In genomic region chr6:89412071-89413005, GRCh38 we compare ENCODE assay signal across 8 cellular contexts. TPM values are rescaled to one million over a fixed set of nuclear protein-coding genes. Genes with fewer than 3 reads are reported as not detected.
DNase-seq lines count a peak whose midpoint lies in the region; ATAC-seq, FAIRE-seq and TF ChIP-seq lines count a peak whose summit lies in the region.

TSS of gene RRAGD (minus strand) at chr6:89412273. CDS start at chr6:89411993, 280 bp downstream.

- no TSS peak for BruUV-seq in HepG2 (replicated peaks; lab: Mats Ljungman, UMichigan)

- no peak within 1 kb of the TSS for H2AFZ ChIP-seq in HepG2 (ENCODE audit: low read length)

- in situ Hi-C loops in HepG2 (cut with HindIII; ENCODE audit: extremely low pct_ligation_motif_present, low pct_unique_long_range_greater_than_20kb), result no loop called here

- ATAC-seq in HG02885 (IDR thresholded peaks at IDR 0.05; ENCODE audit: poor library complexity, unreplicated experiment) (peak; percentile 85), HepG2 (peak; percentile 50)

- intact Hi-C loops in HepG2 (cut with micrococcal nuclease; ENCODE audit: unreplicated experiment), result no loop called here

- TF ChIP-seq RAD21 in HepG2 (CRISPR knock-in tag; IDR thresholded peaks at IDR 0.05), result no peak

- peaks cover 1 to 51% of the 10 kb centered on the region in 2 experiments; a peak in 4 of 5 replicates for H3K27me3 ChIP-seq in HepG2 (ENCODE audit: control insufficient read depth in 1 of 2, insufficient read depth in 2 of 2, low read length in 2 of 2)

- TF ChIP-seq EP300 in HepG2 (IDR thresholded peaks at IDR 0.05; ENCODE audit: low read depth in 2 of 2, low read length in 2 of 2) (no peak), HepG2 (CRISPR knock-in tag; IDR thresholded peaks at IDR 0.05; ENCODE audit: borderline replicate concordance) (no peak)

- no peak within 1 kb of the TSS for H3K9ac ChIP-seq in HepG2 (ENCODE audit: insufficient read depth, low read depth, low read length)

- H3K27ac ChIP-seq in HepG2 (ENCODE audit: extremely low read length, insufficient read depth, low read length), result no peak within 1 kb of the TSS

- no peaks in the 10 kb centered on the region for H4K20me1 ChIP-seq in HepG2 (ENCODE audit: insufficient read depth, low read length)

- no peaks in the 10 kb centered on the region for H3K36me3 ChIP-seq in HepG2 (replicated peaks in 1 of 2; ENCODE audit: control insufficient read depth in 1 of 2, insufficient read depth in 2 of 2, low read length in 2 of 2)

- TF ChIP-seq CTCF in choroid plexus epithelial cell (conservative IDR thresholded peaks at IDR 0.05; ENCODE audit: low read depth, low read length), result no peak
- TF ChIP-seq CTCF in HepG2 (CRISPR knock-in tag; IDR thresholded peaks at IDR 0.05), result no peak

- CTCF ChIA-PET in HepG2 (lab: Yijun Ruan, JAX; ENCODE audit: low intra/inter-chr PET ratio, low total read pairs), result no interaction called here

- 2% methylated on average over 27 of the region's 85 CpGs for WGBS in HepG2 (ENCODE audit: low lambda C conversion rate)

- peaks cover 25% of the 10 kb centered on the region for H3K4me1 ChIP-seq in HepG2 (ENCODE audit: insufficient read depth, low read length)

- peak within 1 kb of the TSS; percentile 78 for H3K4me2 ChIP-seq in HepG2 (ENCODE audit: low read depth, low read length)

- POLR2A ChIA-PET in HepG2 (lab: Yijun Ruan, JAX), result no interaction called here

- no peaks in the 10 kb centered on the region for H3K79me2 ChIP-seq in HepG2 (ENCODE audit: insufficient read depth, low read length)

- H3K9me3 ChIP-seq in HepG2 (ENCODE audit: low read length), result no peaks in the 10 kb centered on the region

- DNase-seq in NCI-H187 (lab: John Stamatoyannopoulos, UW) (peak; percentile 33 to 51), NCI-H187 treated with DMSO at 0.1 percent for 48 hours (lab: John Stamatoyannopoulos, UW) (no peak), NCI-H2081 (lab: John Stamatoyannopoulos, UW) (peak; percentile 77 to 86), choroid plexus epithelial cell (ENCODE audit: low read depth) (no peak), HepG2 (ENCODE audit: low spot score) (no peak)
- peak; percentile 34 for DNase-seq in activated CD4-positive, alpha-beta T cell treated with anti-CD3 and anti-CD28 coated beads for 1 hour
- DNase-seq in stimulated activated CD4-positive, alpha-beta T cell treated with anti-CD3 and anti-CD28 coated beads, Interleukin-2, amount 100 ng/mL, for 48 hours, result peak; percentile 30 to 43

- FAIRE-seq in HepG2 (lab: Jason Lieb, UNC), result no peak

- H3K4me3 ChIP-seq in choroid plexus epithelial cell (ENCODE audit: low read depth, low read length) (peak within 1 kb of the TSS; percentile 51), HepG2 (replicated peaks in 1 of 3; ENCODE audit: insufficient read depth in 1 of 3, low read depth in 2 of 3, low read length in 3 of 3) (peak within 1 kb of the TSS; percentile 60 to 72 (median 62); a peak in 5 of 6 replicates)

- TF ChIP-seq POLR2A in HepG2 (IDR thresholded peaks at IDR 0.05; ENCODE audit: insufficient read depth in 1 of 2, low read depth in 2 of 2, low read length in 2 of 2), result no peak

TF ChIP-seq in HepG2, 621 proteins besides CTCF, POLR2A, EP300 and RAD21 (continues in another document):
- no peak for TF ChIP-seq KMT2A (CRISPR knock-in tag; IDR thresholded peaks at IDR 0.05)
- TF ChIP-seq, protein P1, sequence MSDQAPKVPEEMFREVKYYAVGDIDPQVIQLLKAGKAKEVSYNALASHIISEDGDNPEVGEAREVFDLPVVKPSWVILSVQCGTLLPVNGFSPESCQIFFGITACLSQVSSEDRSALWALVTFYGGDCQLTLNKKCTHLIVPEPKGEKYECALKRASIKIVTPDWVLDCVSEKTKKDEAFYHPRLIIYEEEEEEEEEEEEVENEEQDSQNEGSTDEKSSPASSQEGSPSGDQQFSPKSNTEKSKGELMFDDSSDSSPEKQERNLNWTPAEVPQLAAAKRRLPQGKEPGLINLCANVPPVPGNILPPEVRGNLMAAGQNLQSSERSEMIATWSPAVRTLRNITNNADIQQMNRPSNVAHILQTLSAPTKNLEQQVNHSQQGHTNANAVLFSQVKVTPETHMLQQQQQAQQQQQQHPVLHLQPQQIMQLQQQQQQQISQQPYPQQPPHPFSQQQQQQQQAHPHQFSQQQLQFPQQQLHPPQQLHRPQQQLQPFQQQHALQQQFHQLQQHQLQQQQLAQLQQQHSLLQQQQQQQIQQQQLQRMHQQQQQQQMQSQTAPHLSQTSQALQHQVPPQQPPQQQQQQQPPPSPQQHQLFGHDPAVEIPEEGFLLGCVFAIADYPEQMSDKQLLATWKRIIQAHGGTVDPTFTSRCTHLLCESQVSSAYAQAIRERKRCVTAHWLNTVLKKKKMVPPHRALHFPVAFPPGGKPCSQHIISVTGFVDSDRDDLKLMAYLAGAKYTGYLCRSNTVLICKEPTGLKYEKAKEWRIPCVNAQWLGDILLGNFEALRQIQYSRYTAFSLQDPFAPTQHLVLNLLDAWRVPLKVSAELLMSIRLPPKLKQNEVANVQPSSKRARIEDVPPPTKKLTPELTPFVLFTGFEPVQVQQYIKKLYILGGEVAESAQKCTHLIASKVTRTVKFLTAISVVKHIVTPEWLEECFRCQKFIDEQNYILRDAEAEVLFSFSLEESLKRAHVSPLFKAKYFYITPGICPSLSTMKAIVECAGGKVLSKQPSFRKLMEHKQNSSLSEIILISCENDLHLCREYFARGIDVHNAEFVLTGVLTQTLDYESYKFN (CRISPR knock-in tag; conservative IDR thresholded peaks at IDR 0.05), result no peak
- TF ChIP-seq ZNF430 (CRISPR knock-in tag; IDR thresholded peaks at IDR 0.05), result 0 out of 2 replicates have a peak, but pooled peaks have one; percentile 33
- TF ChIP-seq ZNF687 (CRISPR knock-in tag; IDR thresholded peaks at IDR 0.05), result peak; percentile 34
- TF ChIP-seq ZNF678 (CRISPR knock-in tag; IDR thresholded peaks at IDR 0.05), result peak; percentile 57; the same call in 1 of the 2 replicates
- no peak for TF ChIP-seq ZNF615 (CRISPR knock-in tag; IDR thresholded peaks at IDR 0.05; ENCODE audit: borderline replicate concordance)
- 0 out of 2 replicates have a peak, but pooled peaks have one; percentile 40 for TF ChIP-seq ZBTB7A (CRISPR knock-in tag; IDR thresholded peaks at IDR 0.05)

RNA-seq across cellular contexts. Expression of gene RRAGD, which starts in this region (rescaled TPM):
- total RNA-seq in HepG2 (2016; rRNA removed; fragmentation: Illumina TruSeq; extraction: Trizol), result 0.35 and 0.39 TPM in 2 replicates
- total RNA-seq in HepG2 (2016; cell fraction: cytosol; rRNA removed; fragmentation: Illumina TruSeq; extraction: Trizol; ENCODE audit: low read depth), result 0.26 and 0.30 TPM in 2 replicates
- 0.30 and 0.63 TPM in 2 replicates for total RNA-seq in HepG2 (2016; cell fraction: insoluble cytoplasmic fraction; rRNA removed; fragmentation: Illumina TruSeq; extraction: Trizol)
- 0.69 and 1.1 TPM in 2 replicates for total RNA-seq in HepG2 (2016; cell fraction: membrane; rRNA removed; fragmentation: Illumina TruSeq; extraction: Trizol)
- 0.28 and 0.53 TPM in 2 replicates for total RNA-seq in HepG2 (2016; cell fraction: nucleus; rRNA removed; fragmentation: Illumina TruSeq; extraction: Trizol)
- 0.53 and 0.57 TPM in 2 replicates for polyA plus RNA-seq in HepG2 (2011; rRNA removed)
- 0.12 and 0.37 TPM in 2 replicates for polyA plus RNA-seq in HepG2 (2011; cell fraction: cytosol; rRNA removed)
- polyA plus RNA-seq in HepG2 (2011; cell fraction: nucleus; rRNA removed), result 0.05 and 0.06 TPM in 2 replicates
- 0.21 and 0.85 TPM in 2 replicates for polyA plus RNA-seq in HepG2 (2012)
- polyA plus RNA-seq in HepG2 (2016; cell fraction: cytosol; fragmentation: Illumina TruSeq; extraction: Trizol; ENCODE audit: low read depth), result 0.37 and 0.38 TPM in 2 replicates
- polyA plus RNA-seq in HepG2 (2016; cell fraction: insoluble cytoplasmic fraction; fragmentation: Illumina TruSeq; extraction: Trizol; ENCODE audit: low read depth), result 0.17 and 0.53 TPM in 2 replicates
- 0.69 and 0.86 TPM in 2 replicates for polyA plus RNA-seq in HepG2 (2016; cell fraction: membrane; fragmentation: Illumina TruSeq; extraction: Trizol; ENCODE audit: low read depth)
- 0.22 TPM in 1 of 2 replicates, not detected in the other for polyA plus RNA-seq in HepG2 (2016; cell fraction: nucleus; fragmentation: Illumina TruSeq; extraction: Trizol; ENCODE audit: insufficient read depth, low read depth)
- polyA minus RNA-seq in HepG2 (2011; rRNA and poly(A)+ RNA removed; ENCODE audit: low replicate concordance), result 0.26 TPM in 1 of 2 replicates, not detected in the other
- 0.62 and 1.3 TPM in 2 replicates for polyA minus RNA-seq in HepG2 (2011; cell fraction: cytosol; rRNA and poly(A)+ RNA removed)
- 0.12 and 0.13 TPM in 2 replicates for polyA minus RNA-seq in HepG2 (2011; cell fraction: nucleus; rRNA and poly(A)+ RNA removed)

Comparison
In these comparisons a context has a peak if more than half of its experiments do, and no peak if none do; other contexts are left out.
1. DNase-seq: peak in NCI-H187 (2 of 2), NCI-H2081 (2 of 2), activated CD4-positive, alpha-beta T cell treated with anti-CD3 and anti-CD28 coated beads for 1 hour (single experiment) and stimulated activated CD4-positive, alpha-beta T cell treated with anti-CD3 and anti-CD28 coated beads, Interleukin-2, amount 100 ng/mL, for 48 hours (2 of 2); none in NCI-H187 treated with DMSO at 0.1 percent for 48 hours (single experiment), choroid plexus epithelial cell (single experiment) and HepG2 (single experiment).